Comparison of ENCODE assay signal across 8 cellular contexts in genomic region chr4:139556071-139556734, GRCh38. TPM values are rescaled to one million over a fixed set of nuclear protein-coding genes. Genes with fewer than 3 reads are reported as not detected.
A peak's percentile ranks its signal among the peaks of the same experiment; 100 is the strongest.
DNase-seq lines count a peak whose midpoint lies in the region; ATAC-seq and TF ChIP-seq lines count a peak whose summit lies in the region.

Gene SETD7, minus strand, starts transcription at chr4:139556219. Its CDS starts 82 bp downstream, at chr4:139556137.

- H3K4me3 ChIP-seq in duodenal mucosa (ENCODE audit: low read depth in 1 of 2, low read length in 2 of 2) (peak within 1 kb of the TSS; percentile 88 to 90), right lobe of liver (peak within 1 kb of the TSS; percentile 85 to 93 (median 85))

- H3K27me3 ChIP-seq in duodenal mucosa (ENCODE audit: control insufficient read depth in 1 of 2, insufficient read depth in 2 of 2, low read length in 2 of 2) (no peaks in the 10 kb centered on the region), right lobe of liver (no peaks in the 10 kb centered on the region)

- H3K27ac ChIP-seq in duodenal mucosa (ENCODE audit: low read depth, low read length) (peak within 1 kb of the TSS; percentile 87), right lobe of liver (peak within 1 kb of the TSS; percentile 99 to 100 (median 100))

- under 1% methylated on average over 33 of the region's 63 CpGs for WGBS in right lobe of liver (ENCODE audit: insufficient coverage, low coverage, low lambda C conversion rate, missing lambda C conversion rate)

- peak; percentile 81 for TF ChIP-seq POLR2A in right lobe of liver (IDR thresholded peaks at IDR 0.05)

- intact Hi-C loops in right lobe of liver (cut with DNase I), result loop anchor here in 1 of 2 donors (5.0 kb wide), 1 partner anchor 99 kb away; no protein-coding TSS in a partner anchor

- DNase-seq in NCI-H748 treated with DMSO at 0.1 percent for 48 hours (lab: John Stamatoyannopoulos, UW), result peak; percentile 29
- peak; percentile 64 to 71 for DNase-seq in activated CD4-positive, alpha-beta T cell treated with anti-CD3 and anti-CD28 coated beads, Interleukin-2, amount 50 U/mL, for 48 hours
- peak; percentile 82 to 89 (median 84) for DNase-seq in right lobe of liver
- DNase-seq in stimulated activated CD4-positive, alpha-beta T cell treated with anti-CD3 and anti-CD28 coated beads, Interleukin-2, amount 100 ng/mL, for 4 hours (ENCODE audit: low read depth), result peak; percentile 18
- DNase-seq in inferior parietal cortex (ENCODE audit: extremely low spot score), result no peak

- H3K36me3 ChIP-seq in duodenal mucosa (ENCODE audit: control insufficient read depth in 1 of 2, insufficient read depth in 2 of 2, low read length in 2 of 2) (no peaks in the 10 kb centered on the region), right lobe of liver (no peaks in the 10 kb centered on the region)

- ATAC-seq in GM18858 (IDR thresholded peaks at IDR 0.05; ENCODE audit: unreplicated experiment) (peak; percentile 29), HG03354 (IDR thresholded peaks at IDR 0.05; ENCODE audit: poor library complexity, severe bottlenecking, unreplicated experiment) (peak; percentile 32), right lobe of liver (peak; percentile 57 to 77 (median 66))

- H3K4me1 ChIP-seq in duodenal mucosa (ENCODE audit: control insufficient read depth in 1 of 2, insufficient read depth in 2 of 2, low read length in 2 of 2) (peaks cover 25 to 26% of the 10 kb centered on the region in 2 donors), right lobe of liver (peaks cover 0 to 56% (median 28%) of the 10 kb centered on the region in 4 donors)

- H3K9ac ChIP-seq in duodenal mucosa (ENCODE audit: low read depth in 1 of 2, low read length in 2 of 2), result peak within 1 kb of the TSS; percentile 78 to 93

- TF ChIP-seq CTCF in right lobe of liver (IDR thresholded peaks at IDR 0.05), result peak in 1 of 4 donors; percentile 16

- no peaks in the 10 kb centered on the region for H3K9me3 ChIP-seq in duodenal mucosa (ENCODE audit: control insufficient read depth in 1 of 2, low read length in 2 of 2)
- no peaks in the 10 kb centered on the region for H3K9me3 ChIP-seq in right lobe of liver

RNA-seq across cellular contexts. Expression of gene SETD7, which starts in this region (rescaled TPM):
- total RNA-seq in right lobe of liver, result 10 to 100 TPM; 31.6 to 53.7 (median 45.4) TPM
